In the genomic region with DNA sequence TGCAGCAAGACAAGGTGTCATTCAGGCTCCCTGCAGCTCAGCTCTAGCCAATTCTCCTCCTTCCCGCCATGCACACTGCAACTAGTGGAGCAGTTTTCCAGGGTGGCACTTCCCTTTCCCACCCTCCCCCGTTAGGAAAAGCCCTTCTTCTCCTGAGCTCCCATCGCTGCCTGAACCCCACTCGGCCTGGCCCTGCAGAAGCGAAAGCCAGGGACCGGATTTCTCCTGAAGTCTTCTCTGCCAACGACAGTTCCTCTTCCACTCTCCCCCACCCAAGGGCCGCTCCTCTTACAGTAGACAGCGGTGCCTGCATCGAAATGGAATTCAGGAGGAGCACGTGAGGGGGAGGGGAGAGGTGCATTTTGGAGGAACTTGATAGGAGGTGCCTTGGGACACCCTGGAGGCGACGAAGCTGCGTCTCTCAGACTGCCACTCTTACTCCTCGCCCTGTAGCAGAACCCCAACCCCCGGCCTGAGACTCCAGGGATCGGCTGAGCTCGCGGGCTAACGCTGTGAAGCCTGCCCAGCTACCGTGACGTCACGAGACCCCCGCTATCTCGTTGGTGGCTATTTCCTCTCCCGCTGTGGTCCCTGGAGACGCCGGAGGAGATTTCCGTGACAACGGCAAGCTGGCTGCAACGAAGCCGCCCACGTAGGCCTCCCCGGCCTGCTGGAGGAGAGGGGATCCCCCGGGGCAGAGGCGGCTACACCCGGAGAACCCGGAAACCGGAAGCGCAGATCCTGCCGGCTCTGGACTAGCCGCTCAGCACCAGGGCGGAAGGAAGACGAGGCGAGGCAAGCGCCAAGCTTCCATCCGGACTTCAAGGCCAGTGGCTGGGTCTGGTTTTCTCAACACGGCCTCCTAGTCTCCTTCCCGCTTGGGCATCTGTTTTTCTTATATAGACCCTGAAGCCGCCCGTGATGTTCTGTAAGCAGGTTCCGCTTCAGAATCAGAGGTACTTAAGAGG, we compare ENCODE assay signal across 8 cellular contexts.
DNase-seq lines count a peak whose midpoint lies in the region; ATAC-seq and TF ChIP-seq lines count a peak whose summit lies in the region.

No MANE protein-coding gene starts in this region.

- H3K27ac Mint-ChIP-seq in memory B cell = peak overlapping the region; percentile 94

- H3K4me1 ChIP-seq in effector memory CD4-positive, alpha-beta T cell (ENCODE audit: control insufficient read depth, insufficient read depth, low read length, poor library complexity, severe bottlenecking) = peaks cover 20% of the 10 kb centered on the region

- peak; percentile 89 for ATAC-seq in memory B cell (ENCODE audit: low read depth)

- H3K27me3 Mint-ChIP-seq in memory B cell = no peaks in the 10 kb centered on the region

- peak overlapping the region; percentile 55 for H3K4me3 ChIP-seq in effector memory CD4-positive, alpha-beta T cell (ENCODE audit: insufficient read depth, low read depth, low read length, poor library complexity, severe bottlenecking)

- DNase-seq in COLO668 (lab: John Stamatoyannopoulos, UW; ENCODE audit: unreplicated experiment) (peak; percentile 97), GM20000 (ENCODE audit: low spot score) (peak; percentile 93), HS-5 (ENCODE audit: low read depth) (peak; percentile 96), NK-92 (lab: John Stamatoyannopoulos, UW; ENCODE audit: unreplicated experiment) (peak; percentile 66), memory B cell (ENCODE audit: low spot score in 2 of 2) (peak; percentile 95 to 96)
- DNase-seq in activated CD8-positive, alpha-beta memory T cell treated with anti-CD3 and anti-CD28 coated beads for 4 hours (ENCODE audit: low read depth in 2 of 2) = peak; percentile 91 to 98
- DNase-seq in effector memory CD4-positive, alpha-beta T cell = peak; percentile 87 to 95 (median 92)
- peak; percentile 95 for DNase-seq in stimulated activated CD8-positive, alpha-beta memory T cell treated with anti-CD3 and anti-CD28 coated beads, Interleukin-12 subunit alpha, Interleukin-12 subunit beta, amount 100 ng/mL, for 1 hour (ENCODE audit: low read depth)

- H3K36me3 ChIP-seq in effector memory CD4-positive, alpha-beta T cell (ENCODE audit: control insufficient read depth, insufficient read depth, low read length) = no peaks in the 10 kb centered on the region

- peak overlapping the region; percentile 90 for H3K4me3 Mint-ChIP-seq in memory B cell

- TF ChIP-seq CTCF in GM20000 (IDR thresholded peaks at IDR 0.05; ENCODE audit: extremely low read depth, missing control alignments) = no peak

- H3K9me3 Mint-ChIP-seq in memory B cell = no peaks in the 10 kb centered on the region

- H3K9me3 ChIP-seq in effector memory CD4-positive, alpha-beta T cell (ENCODE audit: control insufficient read depth, low read length) = no peaks in the 10 kb centered on the region

- H3K36me3 Mint-ChIP-seq in memory B cell = no peaks in the 10 kb centered on the region

- H3K27me3 ChIP-seq in effector memory CD4-positive, alpha-beta T cell (replicated peaks; ENCODE audit: control insufficient read depth, insufficient read depth, low read length, poor library complexity, severe bottlenecking) = no peaks in the 10 kb centered on the region

- peaks cover 28% of the 10 kb centered on the region for H3K4me1 Mint-ChIP-seq in memory B cell

- peak overlapping the region; percentile 82 for H3K27ac ChIP-seq in effector memory CD4-positive, alpha-beta T cell (ENCODE audit: insufficient read depth, low read length, poor library complexity, severe bottlenecking)

Comparison
In these comparisons a context has a peak if more than half of its experiments do, and no peak if none do; other contexts are left out.
1. Peak in every context shown above with its lines: DNase-seq, ATAC-seq, H3K4me3 ChIP-seq and H3K27ac ChIP-seq.